Comparison of ENCODE assay signal across 9 cellular contexts in the genomic region with DNA sequence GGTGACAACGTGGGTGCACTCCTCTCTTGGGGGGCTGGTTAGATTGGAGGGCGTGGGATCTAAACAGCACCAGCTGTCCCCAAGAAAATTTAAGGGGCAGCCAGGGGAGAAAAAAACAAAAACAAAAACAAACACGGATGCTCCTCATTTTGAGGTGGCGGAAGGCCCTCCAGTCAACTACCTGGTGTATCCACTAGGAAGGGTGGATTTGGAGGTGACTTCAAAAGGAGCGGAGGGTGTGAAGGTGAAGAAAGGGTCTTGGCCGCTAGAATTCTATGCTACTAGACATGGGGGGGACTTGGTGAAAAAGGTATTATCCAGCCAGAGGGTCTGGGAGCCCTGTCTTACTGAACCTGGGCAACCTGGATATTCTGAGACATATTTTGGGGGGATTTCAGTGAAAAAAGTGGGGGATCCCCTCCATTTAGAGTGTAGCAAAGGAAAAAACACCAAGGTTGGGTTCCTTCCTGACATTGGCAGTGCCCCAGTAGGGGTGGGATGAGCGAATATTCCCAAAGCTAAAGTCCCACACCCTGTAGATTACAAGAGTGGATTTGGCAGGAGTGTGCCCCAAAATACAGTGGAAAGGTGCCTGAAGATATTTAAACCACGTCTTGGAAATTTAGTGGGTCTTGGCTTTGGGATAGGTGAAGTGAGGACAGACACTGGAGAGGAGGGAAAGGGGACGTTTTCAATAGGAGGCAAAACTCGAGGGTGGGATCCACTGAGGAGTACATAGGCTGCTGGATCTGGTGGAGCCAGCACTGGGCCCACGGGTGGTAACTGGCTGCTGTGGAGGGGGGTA. TPM values are rescaled to one million over a fixed set of nuclear protein-coding genes. Genes with fewer than 3 reads are reported as not detected.
DNase-seq lines count a peak whose midpoint lies in the region; ATAC-seq and TF ChIP-seq lines count a peak whose summit lies in the region.
"Had no signal": no experiment of that assay in that cellular context is flagged by ENCODE, and none has a peak within 500 bp of the region (broad histone marks: within the 10 kb centered on the region; RNA-seq: fewer than 3 reads in every experiment).

No MANE protein-coding gene starts in this region.

- peaks cover 70% of the 10 kb centered on the region for H4K20me1 ChIP-seq in BLaER1
- H4K20me1 ChIP-seq in IMR-90 (ENCODE audit: insufficient read depth, low read length) = peaks cover 3% of the 10 kb centered on the region; the same call in 1 of the 2 replicates
- H4K20me1 ChIP-seq in neural cell (ENCODE audit: insufficient read depth) = no peaks in the 10 kb centered on the region

- H3K4me1 Mint-ChIP-seq in dendritic cell treated with granulocyte-macrophage colony-stimulating factor and Interleukin-4, amounts not matched to agents 40 ng/mL and 50 ng/mL, for 4 days (ENCODE audit: low read depth) = peaks cover 46% of the 10 kb centered on the region

- 44% methylated on average over 3 of the region's 11 CpGs; no CpG with 5 or more reads in 1 of the 2 experiments for WGBS in IMR-90 (ENCODE audit: extremely low coverage in 2 of 2, insufficient read length in 1 of 2), 2 experiments

- peaks cover 25% of the 10 kb centered on the region for H3K36me3 Mint-ChIP-seq in dendritic cell treated with granulocyte-macrophage colony-stimulating factor and Interleukin-4, amounts not matched to agents 40 ng/mL and 50 ng/mL, for 4 days (ENCODE audit: low read depth)

- no peaks in the 10 kb centered on the region for H3K9me3 Mint-ChIP-seq in dendritic cell treated with granulocyte-macrophage colony-stimulating factor and Interleukin-4, amounts not matched to agents 40 ng/mL and 50 ng/mL, for 4 days

- H2BK20ac ChIP-seq in IMR-90 (ENCODE audit: low read depth, low read length) = no peak overlapping the region

- no peak for TF ChIP-seq POLR2A in IMR-90 (IDR thresholded peaks at IDR 0.05; ENCODE audit: low read depth, low read length)

- H4K8ac ChIP-seq in IMR-90 (ENCODE audit: low read depth in 2 of 2, low read length in 2 of 2) = no peak overlapping the region; a peak in 1 of 4 replicates

- no peak overlapping the region for H2AK5ac ChIP-seq in IMR-90 (ENCODE audit: low read depth, low read length)

- no peaks in the 10 kb centered on the region for H3K79me2 ChIP-seq in neural cell (replicated peaks; ENCODE audit: insufficient read depth, low read length)

- POLR2A ChIA-PET in IMR-90 (lab: Charles Lee; ENCODE audit: unreplicated experiment) = no interaction called here

- H4K91ac ChIP-seq in IMR-90 (ENCODE audit: insufficient read depth, low read depth, low read length) = no peak overlapping the region; the same call in 1 of the 2 replicates

- ATAC-seq in IMR-90 (ENCODE audit: low read depth) (no peak), HG03457 (IDR thresholded peaks at IDR 0.05; ENCODE audit: unreplicated experiment) (no peak), HG02588 (IDR thresholded peaks at IDR 0.05; ENCODE audit: unreplicated experiment) (no peak)

- peaks cover 69% of the 10 kb centered on the region for H3K27me3 ChIP-seq in BLaER1
- H3K27me3 ChIP-seq in IMR-90 (ENCODE audit: control insufficient read depth, insufficient read depth, low read length) = peaks cover 34% of the 10 kb centered on the region
- peaks cover 43% of the 10 kb centered on the region for H3K27me3 ChIP-seq in neural cell (ENCODE audit: insufficient read depth, low read depth, low read length)

- in situ Hi-C loops in IMR-90 (cut with MboI; ENCODE audit: low sequenced_read_pairs) = no loop called here

- dilution Hi-C loops in IMR-90 (cut with HindIII; ENCODE audit: low sequenced_read_pairs, unreplicated experiment) = no loop called here

- H2BK5ac ChIP-seq in IMR-90 (ENCODE audit: low read depth, low read length, poor library complexity, severe bottlenecking) = no peak overlapping the region

- H3K36me3 ChIP-seq in BLaER1 (no peaks in the 10 kb centered on the region), IMR-90 (ENCODE audit: control insufficient read depth, insufficient read depth, low read length) (no peaks in the 10 kb centered on the region), neural cell (ENCODE audit: insufficient read depth, low read length) (no peaks in the 10 kb centered on the region)

- H3F3A ChIP-seq in neural cell (ENCODE audit: insufficient read depth, low read length, poor library complexity, severe bottlenecking) = peaks cover 4% of the 10 kb centered on the region

- H3K23ac ChIP-seq in IMR-90 (ENCODE audit: low read depth, low read length) = peak overlapping the region; percentile 33; the same call in 1 of the 2 replicates

- no peak overlapping the region for H2AFZ ChIP-seq in IMR-90 (replicated peaks; ENCODE audit: low read length, poor library complexity)
- H2AFZ ChIP-seq in neural cell (ENCODE audit: low read depth, low read length) = no peak overlapping the region

- H3K4me1 ChIP-seq in BLaER1 = peaks cover 48% of the 10 kb centered on the region
- peaks cover 8% of the 10 kb centered on the region for H3K4me1 ChIP-seq in IMR-90 (ENCODE audit: control insufficient read depth, insufficient read depth, low read length)

- H3K4ac ChIP-seq in IMR-90 (ENCODE audit: low read depth, low read length) = no peak overlapping the region

- peak overlapping the region; percentile 86 for H3K4me3 Mint-ChIP-seq in dendritic cell treated with granulocyte-macrophage colony-stimulating factor and Interleukin-4, amounts not matched to agents 40 ng/mL and 50 ng/mL, for 4 days

- no peak overlapping the region for H3K18ac ChIP-seq in IMR-90 (ENCODE audit: low read depth, low read length)

- DNase-seq in IMR-90 (no peak), NCI-H2171 (lab: John Stamatoyannopoulos, UW) (no peak), AG08395 (ENCODE audit: low spot score) (no peak)
- DNase-seq: NK-92 treated with Interleukin-12 subunit alpha and Interleukin-12 subunit beta, amount 100 ng/mL, for 24 hours had no signal

- TF ChIP-seq CTCF in IMR-90 (conservative IDR thresholded peaks at IDR 0.05; ENCODE audit: low read depth, low read length) (no peak), neural cell (IDR thresholded peaks at IDR 0.05; ENCODE audit: poor library complexity, severe bottlenecking) (no peak)

- H3K56ac ChIP-seq in IMR-90 (ENCODE audit: extremely low read depth, insufficient read depth, low read length) = no peak overlapping the region

- H3K27ac ChIP-seq in BLaER1 (no peak overlapping the region), IMR-90 (ENCODE audit: insufficient read depth, low read length) (no peak overlapping the region), neural cell (ENCODE audit: low read length) (peak overlapping the region; percentile 99)

- H3K9me3 ChIP-seq in BLaER1 = no peaks in the 10 kb centered on the region
- H3K9me3 ChIP-seq in IMR-90 (ENCODE audit: control insufficient read depth, insufficient read depth, low read length) = no peaks in the 10 kb centered on the region
- no peaks in the 10 kb centered on the region for H3K9me3 ChIP-seq in neural cell (ENCODE audit: low read length)

- no peaks in the 10 kb centered on the region for H3K9me2 ChIP-seq in neural cell (ENCODE audit: insufficient read depth, low read length)

- H3K79me1 ChIP-seq in IMR-90 (ENCODE audit: low read depth in 1 of 2, low read length in 2 of 2) = peaks cover 0 to 2% of the 10 kb centered on the region in 2 experiments; a peak in 1 of 4 replicates

- H3K27ac Mint-ChIP-seq in dendritic cell treated with granulocyte-macrophage colony-stimulating factor and Interleukin-4, amounts not matched to agents 40 ng/mL and 50 ng/mL, for 4 days = peak overlapping the region; percentile 53

- no peak overlapping the region for H4K5ac ChIP-seq in IMR-90 (ENCODE audit: low read depth, low read length)

- no peak overlapping the region for H2BK120ac ChIP-seq in IMR-90 (ENCODE audit: low read depth, low read length)

- H3K9ac ChIP-seq in BLaER1 (0 out of 2 replicates have a peak overlapping the region, but pooled peaks have one; percentile 48), IMR-90 (ENCODE audit: low read depth, low read length) (no peak overlapping the region), neural cell (ENCODE audit: low read length) (peak overlapping the region; percentile 97)

- no peak for TF ChIP-seq EP300 in neural cell (conservative IDR thresholded peaks at IDR 0.05; ENCODE audit: poor library complexity, severe bottlenecking)

- H2BK15ac ChIP-seq in IMR-90 (ENCODE audit: low read depth, low read length) = no peak overlapping the region

- H3K9me1 ChIP-seq in IMR-90 (ENCODE audit: insufficient read depth, low read length) = no peaks in the 10 kb centered on the region

- H3K14ac ChIP-seq in IMR-90 (replicated peaks; ENCODE audit: low read depth, low read length) = no peak overlapping the region

- H3K4me3 ChIP-seq in BLaER1 (peak overlapping the region; percentile 76), IMR-90 (ENCODE audit: insufficient read depth, low read depth, low read length) (no peak overlapping the region), neural cell (ENCODE audit: low read length) (peak overlapping the region; percentile 85)

- no peak for TF ChIP-seq RAD21 in IMR-90 (IDR thresholded peaks at IDR 0.05; ENCODE audit: low read length)
- no peak for TF ChIP-seq RAD21 in neural cell (conservative IDR thresholded peaks at IDR 0.05)

- CTCF ChIA-PET in IMR-90 (lab: Yijun Ruan, JAX) = no interaction called here

- H3K4me2 ChIP-seq in BLaER1 (peak overlapping the region; percentile 93), IMR-90 (ENCODE audit: low read depth, low read length) (no peak overlapping the region; the same call in 1 of the 2 replicates), neural cell (ENCODE audit: low read length) (peak overlapping the region; percentile 27)

- H2AK9ac ChIP-seq in IMR-90 (replicated peaks; ENCODE audit: low read depth, low read length, poor library complexity) = no peak overlapping the region

- H3K27me3 Mint-ChIP-seq in dendritic cell treated with granulocyte-macrophage colony-stimulating factor and Interleukin-4, amounts not matched to agents 40 ng/mL and 50 ng/mL, for 4 days = peaks cover 59% of the 10 kb centered on the region

- no TSS peak for BruUV-seq in IMR-90 (replicated peaks; lab: Mats Ljungman, UMichigan)

- intact Hi-C loops in IMR-90 (cut with micrococcal nuclease) = loop anchor here (5.0 kb wide), 1 partner anchor 87 kb away; the partner anchor contains the start of gene KCTD11
- intact Hi-C loops in dendritic cell treated with granulocyte-macrophage colony-stimulating factor and Interleukin-4, amounts not matched to agents 40 ng/mL and 50 ng/mL, for 4 days (cut with micrococcal nuclease) = loop anchor here (5.0 kb wide), 1 partner anchor 87 kb away; the partner anchor contains the start of gene KCTD11

RNA-seq across cellular contexts. Expression of gene FGF11, which starts 0.5 kb away (rescaled TPM):
- total RNA-seq in IMR-90 (2012; rRNA removed) = 0.18 and 0.28 TPM in 2 replicates
- polyA plus RNA-seq in IMR-90 (2012; rRNA removed) (0.99 and 1.1 TPM in 2 replicates), neural cell (15.8 and 16.4 TPM in 2 replicates)
- polyA plus RNA-seq in IMR-90 (2012; cell fraction: cytosol; rRNA removed) = 0.96 and 1.8 TPM in 2 replicates
- polyA plus RNA-seq in IMR-90 (2012; cell fraction: nucleus; rRNA removed; ENCODE audit: low replicate concordance) = 3.8 and 3.9 TPM in 2 replicates
- 16.1 and 16.8 TPM in 2 replicates for polyA minus RNA-seq in neural cell

RNA-seq across cellular contexts. Expression of gene TMEM102, which starts 3.6 kb away (rescaled TPM):
- total RNA-seq in IMR-90 (2012; rRNA removed) = 1.1 and 1.4 TPM in 2 replicates
- polyA plus RNA-seq in IMR-90 (2012; rRNA removed) (2.2 and 2.3 TPM in 2 replicates), neural cell (0.14 TPM in 1 of 2 replicates, not detected in the other)
- 2.0 and 3.0 TPM in 2 replicates for polyA plus RNA-seq in IMR-90 (2012; cell fraction: cytosol; rRNA removed)
- polyA plus RNA-seq in IMR-90 (2012; cell fraction: nucleus; rRNA removed; ENCODE audit: low replicate concordance) = 1.2 and 2.3 TPM in 2 replicates
- polyA minus RNA-seq in neural cell = 0.24 TPM in 1 of 2 replicates, not detected in the other

RNA-seq across cellular contexts. Expression of gene CHRNB1, which starts 6.0 kb away (rescaled TPM):
- total RNA-seq in IMR-90 (2012; rRNA removed) = 4.2 and 4.3 TPM in 2 replicates
- polyA plus RNA-seq in IMR-90 (2012; rRNA removed) = 6.0 and 6.4 TPM in 2 replicates
- 7.0 and 8.0 TPM in 2 replicates for polyA plus RNA-seq in IMR-90 (2012; cell fraction: cytosol; rRNA removed)
- polyA plus RNA-seq in IMR-90 (2012; cell fraction: nucleus; rRNA removed; ENCODE audit: low replicate concordance) = 0.76 and 1.6 TPM in 2 replicates
- polyA plus RNA-seq in neural cell = 17.9 and 18.2 TPM in 2 replicates
- 8.8 and 10.3 TPM in 2 replicates for polyA minus RNA-seq in neural cell

RNA-seq across cellular contexts. Expression of gene SPEM3, which starts 10.2 kb away (rescaled TPM):
- total RNA-seq in IMR-90 (2012; rRNA removed) = not detected in 2 replicates
- not detected in 2 replicates for polyA plus RNA-seq in IMR-90 (2012; rRNA removed)
- not detected in 2 replicates for polyA plus RNA-seq in IMR-90 (2012; cell fraction: cytosol; rRNA removed)
- not detected in 2 replicates for polyA plus RNA-seq in IMR-90 (2012; cell fraction: nucleus; rRNA removed; ENCODE audit: low replicate concordance)
- polyA plus RNA-seq in neural cell = not detected in 2 replicates
- not detected in 2 replicates for polyA minus RNA-seq in neural cell

RNA-seq across cellular contexts. Expression of gene SPEM2, which starts 13.4 kb away (rescaled TPM):
- not detected in 2 replicates for total RNA-seq in IMR-90 (2012; rRNA removed)
- polyA plus RNA-seq in IMR-90 (2012; rRNA removed) (not detected in 2 replicates), neural cell (not detected in 2 replicates)
- polyA plus RNA-seq in IMR-90 (2012; cell fraction: cytosol; rRNA removed) = not detected in 2 replicates
- polyA plus RNA-seq in IMR-90 (2012; cell fraction: nucleus; rRNA removed; ENCODE audit: low replicate concordance) = 0.13 TPM in 1 of 2 replicates, not detected in the other
- not detected in 2 replicates for polyA minus RNA-seq in neural cell
